ENCODE assay signal across 15 cellular contexts in genomic region chr9:136370687-136371530, GRCh38. TPM values are rescaled to one million over a fixed set of nuclear protein-coding genes. Genes with fewer than 3 reads are reported as not detected.
DNase-seq lines count a peak whose midpoint lies in the region; ATAC-seq and TF ChIP-seq lines count a peak whose summit lies in the region.
"Had no signal": no experiment of that assay in that cellular context is flagged by ENCODE, and none has a peak within 500 bp of the region (broad histone marks: within the 10 kb centered on the region; RNA-seq: fewer than 3 reads in every experiment).

No MANE protein-coding gene starts in this region.

- H3K27ac ChIP-seq in BLaER1: no peak overlapping the region
- H3K27ac ChIP-seq in neuronal stem cell (replicated peaks; ENCODE audit: low read length): no peak overlapping the region
- H3K27ac ChIP-seq in endodermal cell (ENCODE audit: low read depth, low read length): no peak overlapping the region
- H3K27ac ChIP-seq: A549, SJCRH30 had no signal

- H3K18ac ChIP-seq in neuronal stem cell (ENCODE audit: low read length): peak overlapping the region; percentile 48

- no peak for ATAC-seq in GM18498 (IDR thresholded peaks at IDR 0.05; ENCODE audit: unreplicated experiment)
- ATAC-seq: A549 had no signal

- H3K4me1 Mint-ChIP-seq in dendritic cell treated with granulocyte-macrophage colony-stimulating factor and Interleukin-4, amounts not matched to agents 40 ng/mL and 50 ng/mL, for 4 days (ENCODE audit: low read depth): peaks cover 77% of the 10 kb centered on the region
- H3K4me1 Mint-ChIP-seq in endodermal cell: no peaks in the 10 kb centered on the region

- no peaks in the 10 kb centered on the region for H3K9me3 ChIP-seq in BLaER1
- H3K9me3 ChIP-seq in neuronal stem cell (replicated peaks in 1 of 2; ENCODE audit: control insufficient read depth in 2 of 2, insufficient read depth in 1 of 2, low read depth in 1 of 2, low read length in 2 of 2): no peaks in the 10 kb centered on the region
- no peaks in the 10 kb centered on the region for H3K9me3 ChIP-seq in endodermal cell (ENCODE audit: control insufficient read depth, low read length)
- H3K9me3 ChIP-seq: A549, SJCRH30 had no signal

- H2BK5ac ChIP-seq in neuronal stem cell (ENCODE audit: low read length): peak overlapping the region; percentile 19

- peaks cover 97% of the 10 kb centered on the region for H3K36me3 Mint-ChIP-seq in dendritic cell treated with granulocyte-macrophage colony-stimulating factor and Interleukin-4, amounts not matched to agents 40 ng/mL and 50 ng/mL, for 4 days (ENCODE audit: low read depth)
- H3K36me3 Mint-ChIP-seq in endodermal cell (ENCODE audit: low read depth): no peaks in the 10 kb centered on the region

- H4K20me1 ChIP-seq in BLaER1: no peaks in the 10 kb centered on the region

- no peak for TF ChIP-seq CTCF in endodermal cell (conservative IDR thresholded peaks at IDR 0.05)

- peak overlapping the region; percentile 71 for H3K14ac ChIP-seq in neuronal stem cell (ENCODE audit: low read length)

- H4K8ac ChIP-seq in neuronal stem cell (ENCODE audit: low read depth, low read length): no peak overlapping the region

- H2AFZ ChIP-seq in neuronal stem cell (ENCODE audit: low read length): no peak overlapping the region

- H3K23ac ChIP-seq in neuronal stem cell (ENCODE audit: low read depth, low read length, poor library complexity): peak overlapping the region; percentile 73

- DNase-seq in M059J (ENCODE audit: low read depth) (peak; percentile 30), neuronal stem cell (ENCODE audit: low spot score) (no peak), NCI-H1048 (lab: John Stamatoyannopoulos, UW) (no peak), endodermal cell (no peak)
- DNase-seq in activated CD4-positive, alpha-beta T cell treated with anti-CD3 and anti-CD28 coated beads, Interleukin-2, amount 50 U/mL, for 4 hours: no peak
- DNase-seq: H9, NCI-H1436 treated with DMSO at 0.1 percent for 48 hours, NCI-H2081, NCI-H748 treated with DMSO at 0.1 percent for 48 hours, SJCRH30 had no signal

- H3K36me3 ChIP-seq in BLaER1 (peaks cover 32% of the 10 kb centered on the region), neuronal stem cell (replicated peaks in 1 of 2; ENCODE audit: control insufficient read depth in 2 of 2, insufficient read depth in 2 of 2, low read length in 2 of 2) (peaks cover 2 to 9% of the 10 kb centered on the region in 2 donors), endodermal cell (ENCODE audit: control insufficient read depth, insufficient read depth, low read length) (peaks cover 8% of the 10 kb centered on the region)

- H3K4ac ChIP-seq in neuronal stem cell (ENCODE audit: low read length): peak overlapping the region; percentile 23

- H3K27ac Mint-ChIP-seq in dendritic cell treated with granulocyte-macrophage colony-stimulating factor and Interleukin-4, amounts not matched to agents 40 ng/mL and 50 ng/mL, for 4 days: no peak overlapping the region
- no peak overlapping the region for H3K27ac Mint-ChIP-seq in endodermal cell

- no peak overlapping the region for H3K4me3 ChIP-seq in BLaER1
- no peak overlapping the region for H3K4me3 ChIP-seq in neuronal stem cell (ENCODE audit: low read length in 2 of 2)
- no peak overlapping the region for H3K4me3 ChIP-seq in endodermal cell (ENCODE audit: low read length)
- H3K4me3 ChIP-seq: A549, SJCRH30 had no signal

- H2BK15ac ChIP-seq in neuronal stem cell (ENCODE audit: low read length): peak overlapping the region; percentile 49

- peak overlapping the region; percentile 58 for H2BK12ac ChIP-seq in neuronal stem cell (ENCODE audit: low read length)

- H3K4me1 ChIP-seq in BLaER1: peaks cover 87% of the 10 kb centered on the region
- peaks cover 8 to 21% of the 10 kb centered on the region in 2 donors for H3K4me1 ChIP-seq in neuronal stem cell (ENCODE audit: control insufficient read depth in 2 of 2, insufficient read depth in 1 of 2, low read depth in 1 of 2, low read length in 2 of 2)
- no peaks in the 10 kb centered on the region for H3K4me1 ChIP-seq in endodermal cell (ENCODE audit: control insufficient read depth, insufficient read depth, low read length)

- H3K79me1 ChIP-seq in neuronal stem cell (ENCODE audit: low read depth, low read length): peaks cover 2% of the 10 kb centered on the region

- H2AK5ac ChIP-seq in neuronal stem cell (ENCODE audit: low read depth, low read length): no peak overlapping the region

- H3K4me3 Mint-ChIP-seq in dendritic cell treated with granulocyte-macrophage colony-stimulating factor and Interleukin-4, amounts not matched to agents 40 ng/mL and 50 ng/mL, for 4 days: peak overlapping the region; percentile 17
- no peak overlapping the region for H3K4me3 Mint-ChIP-seq in endodermal cell
- H3K4me3 Mint-ChIP-seq: CD14-positive monocyte, H9 had no signal

- WGBS in neuronal stem cell (ENCODE audit: extremely low coverage in 2 of 2, insufficient read length in 2 of 2, insufficient replicate concordance in 1 of 2), 2 donors: no CpG with 5 or more reads among the region's 54 CpGs
- WGBS in endodermal cell (ENCODE audit: insufficient coverage in 1 of 2, insufficient read length in 1 of 2), 2 experiments: 94 to 97% methylated on average over 36 to 54 of the region's 54 CpGs

- no peak overlapping the region for H2BK120ac ChIP-seq in neuronal stem cell (ENCODE audit: low read depth, low read length)

- H3K27me3 ChIP-seq in BLaER1 (no peaks in the 10 kb centered on the region), neuronal stem cell (ENCODE audit: control insufficient read depth in 3 of 3, insufficient read depth in 3 of 3, low read depth in 1 of 3, low read length in 3 of 3) (no peaks in the 10 kb centered on the region), endodermal cell (ENCODE audit: control insufficient read depth, insufficient read depth, low read length, poor library complexity, severe bottlenecking) (no peaks in the 10 kb centered on the region)
- H3K27me3 ChIP-seq: SJCRH30 had no signal

- H3K9me3 Mint-ChIP-seq in dendritic cell treated with granulocyte-macrophage colony-stimulating factor and Interleukin-4, amounts not matched to agents 40 ng/mL and 50 ng/mL, for 4 days: no peaks in the 10 kb centered on the region
- no peaks in the 10 kb centered on the region for H3K9me3 Mint-ChIP-seq in endodermal cell
- H3K9me3 Mint-ChIP-seq: CD14-positive monocyte, H9 had no signal

- no peak overlapping the region for H4K91ac ChIP-seq in neuronal stem cell (ENCODE audit: low read depth, low read length, poor library complexity)

- H3K9ac ChIP-seq in BLaER1 (no peak overlapping the region), neuronal stem cell (ENCODE audit: low read depth, low read length, poor library complexity) (peak overlapping the region; percentile 60), endodermal cell (ENCODE audit: extremely low read depth, low read length, poor library complexity, severe bottlenecking) (no peak overlapping the region)

- intact Hi-C loops in dendritic cell treated with granulocyte-macrophage colony-stimulating factor and Interleukin-4, amounts not matched to agents 40 ng/mL and 50 ng/mL, for 4 days (cut with micrococcal nuclease): no loop called here

- no peaks in the 10 kb centered on the region for H3K27me3 Mint-ChIP-seq in dendritic cell treated with granulocyte-macrophage colony-stimulating factor and Interleukin-4, amounts not matched to agents 40 ng/mL and 50 ng/mL, for 4 days
- H3K27me3 Mint-ChIP-seq in endodermal cell (ENCODE audit: insufficient read depth): no peaks in the 10 kb centered on the region

- H3K4me2 ChIP-seq in BLaER1 (peak overlapping the region; percentile 97; the same call in 1 of the 2 replicates), neuronal stem cell (ENCODE audit: insufficient read depth, low read length, poor library complexity, severe bottlenecking) (no peak overlapping the region)
- H3K4me2 ChIP-seq: A549 had no signal

RNA-seq across cellular contexts. Expression of gene CARD9, which starts 2.6 kb away (rescaled TPM):
- total RNA-seq in M059J (2014; rRNA removed; shearing (Covaris generic)): 0.05 and 0.12 TPM in 2 replicates
- polyA plus RNA-seq in neuronal stem cell (2013, experiment 1 of 2): 0.14 TPM
- polyA plus RNA-seq in neuronal stem cell (2013, experiment 2 of 2): 0.17 TPM
- 1 to 10 TPM in 1 of 2 donors, under 1 TPM in 1; 0.35 to 1.5 TPM for total RNA-seq in endodermal cell
- polyA plus RNA-seq in endodermal cell (2013, experiment 1 of 2): 0.57 TPM
- 0.21 TPM for polyA plus RNA-seq in endodermal cell (2013, experiment 2 of 2)

RNA-seq across cellular contexts. Expression of gene DNLZ, which starts 7.4 kb away (rescaled TPM):
- 35.9 and 56.6 TPM in 2 replicates for total RNA-seq in M059J (2014; rRNA removed; shearing (Covaris generic))
- 6.7 TPM for polyA plus RNA-seq in neuronal stem cell (2013, experiment 1 of 2)
- 6.9 TPM for polyA plus RNA-seq in neuronal stem cell (2013, experiment 2 of 2)
- 10 to 100 TPM; 12.6 to 20.1 TPM for total RNA-seq in endodermal cell
- polyA plus RNA-seq in endodermal cell (2013, experiment 1 of 2): 10.9 TPM
- polyA plus RNA-seq in endodermal cell (2013, experiment 2 of 2): 9.2 TPM

RNA-seq across cellular contexts. Expression of gene SNAPC4, which starts 29.1 kb away (rescaled TPM):
- total RNA-seq in M059J (2014; rRNA removed; shearing (Covaris generic)): 3.0 and 8.1 TPM in 2 replicates
- polyA plus RNA-seq in neuronal stem cell (2013, experiment 1 of 2): 7.2 TPM
- polyA plus RNA-seq in neuronal stem cell (2013, experiment 2 of 2): 7.1 TPM
- total RNA-seq in endodermal cell: 10 to 100 TPM; 18.0 to 18.7 TPM
- polyA plus RNA-seq in endodermal cell (2013, experiment 1 of 2): 14.5 TPM
- polyA plus RNA-seq in endodermal cell (2013, experiment 2 of 2): 13.5 TPM

RNA-seq across cellular contexts. Expression of gene ENTR1, which starts 39.5 kb away (rescaled TPM):
- 42.3 and 64.2 TPM in 2 replicates for total RNA-seq in M059J (2014; rRNA removed; shearing (Covaris generic))
- polyA plus RNA-seq in neuronal stem cell (2013, experiment 1 of 2): 53.7 TPM
- polyA plus RNA-seq in neuronal stem cell (2013, experiment 2 of 2): 51.2 TPM
- 10 to 100 TPM; 76.6 to 83.1 TPM for total RNA-seq in endodermal cell
- 62.8 TPM for polyA plus RNA-seq in endodermal cell (2013, experiment 1 of 2)
- 58.4 TPM for polyA plus RNA-seq in endodermal cell (2013, experiment 2 of 2)

RNA-seq across cellular contexts. Expression of gene PMPCA, which starts 39.5 kb away (rescaled TPM):
- 41.4 and 88.7 TPM in 2 replicates for total RNA-seq in M059J (2014; rRNA removed; shearing (Covaris generic))
- polyA plus RNA-seq in neuronal stem cell (2013, experiment 1 of 2): 37.1 TPM
- polyA plus RNA-seq in neuronal stem cell (2013, experiment 2 of 2): 37.8 TPM
- total RNA-seq in endodermal cell: 10 to 100 TPM; 82.7 to 85.4 TPM
- polyA plus RNA-seq in endodermal cell (2013, experiment 1 of 2): 58.6 TPM
- polyA plus RNA-seq in endodermal cell (2013, experiment 2 of 2): 51.4 TPM
